In the genomic region with DNA sequence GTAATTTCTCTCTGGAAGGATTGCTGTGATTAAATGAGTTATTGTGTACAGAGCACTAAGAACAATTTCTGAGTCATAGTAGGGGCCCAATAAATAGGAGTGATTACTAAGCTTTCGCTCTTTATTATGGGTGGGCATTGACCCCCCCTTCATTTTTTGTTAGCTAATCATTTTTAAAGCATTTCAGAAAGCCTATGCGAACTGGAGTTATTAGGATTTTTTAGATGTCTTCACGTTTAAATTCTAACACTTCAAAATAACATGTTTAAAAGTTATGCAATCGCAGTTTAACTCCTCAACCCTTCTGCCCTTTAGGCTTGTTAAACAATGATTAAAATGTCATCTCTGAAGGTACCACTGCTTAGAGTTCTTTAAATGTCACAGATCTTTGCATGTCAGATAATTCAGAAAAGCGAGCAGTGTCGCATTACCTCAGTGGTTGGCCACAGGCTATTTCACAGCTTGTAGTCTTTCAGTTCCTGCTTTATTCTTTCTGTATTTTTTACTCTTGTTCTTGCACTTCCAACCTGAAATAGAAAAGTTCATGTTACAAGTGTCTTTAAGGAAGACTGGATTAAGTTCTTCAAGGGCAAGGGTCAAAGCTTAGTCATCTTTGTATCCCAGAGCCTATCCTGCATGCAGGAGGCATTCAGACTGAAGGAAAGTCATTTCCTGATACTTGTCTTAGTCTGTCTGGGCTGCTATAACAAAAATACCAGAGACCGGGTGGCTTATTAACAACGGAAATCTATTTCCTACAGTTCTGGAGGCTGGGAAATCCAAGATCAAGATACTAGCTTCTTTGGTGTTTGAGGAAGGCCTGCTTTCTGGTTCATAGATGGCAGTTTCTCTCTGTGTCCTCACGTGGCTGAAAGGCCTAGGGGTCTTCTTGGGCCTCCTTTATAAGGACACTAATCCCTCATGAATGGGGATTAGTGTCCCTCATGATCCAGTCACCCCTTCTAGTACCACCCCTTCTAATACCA, we compare ENCODE assay signal across 8 cellular contexts.
DNase-seq lines count a peak whose midpoint lies in the region; ATAC-seq, FAIRE-seq and TF ChIP-seq lines count a peak whose summit lies in the region.

No MANE protein-coding gene starts in this region.

- intact Hi-C loops in esophagus squamous epithelium (cut with DNase I): no loop called here

- H3K4me1 ChIP-seq in esophagus squamous epithelium (peaks cover 22 to 55% (median 53%) of the 10 kb centered on the region in 3 donors), small intestine (ENCODE audit: control insufficient read depth in 2 of 2, insufficient read depth in 1 of 2, low read depth in 1 of 2, low read length in 1 of 2) (peaks cover 4 to 27% of the 10 kb centered on the region in 2 donors)

- WGBS in esophagus squamous epithelium, 2 donors: 44 to 47% methylated on average over 9 of the region's 9 CpGs
- 67 to 74% (median 67%) methylated on average over 9 of the region's 9 CpGs for WGBS in small intestine, 3 donors

- H3K27me3 ChIP-seq in esophagus squamous epithelium (no peaks in the 10 kb centered on the region), small intestine (ENCODE audit: control insufficient read depth in 2 of 2, insufficient read depth in 2 of 2, low read length in 2 of 2) (no peaks in the 10 kb centered on the region)

- TF ChIP-seq POLR2A in H54 (IDR thresholded peaks at IDR 0.05; ENCODE audit: low read depth, low read length) (no peak), esophagus squamous epithelium (IDR thresholded peaks at IDR 0.05) (no peak)

- H3K4me3 ChIP-seq in esophagus squamous epithelium (no peak overlapping the region), small intestine (ENCODE audit: low read depth in 1 of 2, low read length in 2 of 2) (no peak overlapping the region)

- ATAC-seq in GM18499 (IDR thresholded peaks at IDR 0.05; ENCODE audit: insufficient read depth, unreplicated experiment): peak; percentile 84

- no peak for TF ChIP-seq CTCF in esophagus squamous epithelium (IDR thresholded peaks at IDR 0.05)

- H3K36me3 ChIP-seq in esophagus squamous epithelium (no peaks in the 10 kb centered on the region), small intestine (ENCODE audit: control insufficient read depth in 2 of 2, insufficient read depth in 2 of 2, low read length in 2 of 2) (no peaks in the 10 kb centered on the region)

- no peaks in the 10 kb centered on the region for H3K9me3 ChIP-seq in esophagus squamous epithelium
- no peaks in the 10 kb centered on the region for H3K9me3 ChIP-seq in small intestine (ENCODE audit: control insufficient read depth, low read depth)

- peak; percentile 66 for FAIRE-seq in H54 (lab: Jason Lieb, UNC)
- no peak for FAIRE-seq in small intestine (lab: Jason Lieb, UNC)

- DNase-seq in H54 (ENCODE audit: insufficient read length, low spot score) (no peak), LHCN-M2 (ENCODE audit: low read depth) (peak; percentile 83), esophagus squamous epithelium (lab: John Stamatoyannopoulos, UW) (no peak), small intestine (peak; percentile 88), NCI-H128 (lab: John Stamatoyannopoulos, UW; ENCODE audit: unreplicated experiment) (no peak), DMS53 (lab: John Stamatoyannopoulos, UW) (no peak), NCI-H2171 treated with DMSO at 0.1 percent for 48 hours (lab: John Stamatoyannopoulos, UW) (no peak)

- peak overlapping the region; percentile 0 to 15 (median 8) for H3K27ac ChIP-seq in esophagus squamous epithelium
- peak overlapping the region; percentile 35 to 75 for H3K27ac ChIP-seq in small intestine (ENCODE audit: low read depth in 1 of 2, low read length in 1 of 2)

Comparison
In these comparisons a context has a peak if more than half of its experiments do, and no peak if none do; other contexts are left out.
1. DNase-seq: peak in LHCN-M2 (single experiment) and small intestine (single experiment); none in H54 (single experiment), esophagus squamous epithelium (single experiment), NCI-H128 (single experiment), DMS53 (single experiment) and NCI-H2171 treated with DMSO at 0.1 percent for 48 hours (single experiment).